1 cellular context compared by ENCODE assay signal in genomic region chr2:165467921-165468320, GRCh38.
TF ChIP-seq lines count a peak whose summit lies in the region.

No MANE protein-coding gene starts in this region.

TF ChIP-seq in GM23338, 12 proteins besides CTCF, POLR2A, EP300 and RAD21 (continued from another document):
- TF ChIP-seq REST (IDR thresholded peaks at IDR 0.05; ENCODE audit: unreplicated experiment) (no peak), STAT1 (IDR thresholded peaks at IDR 0.05; ENCODE audit: unreplicated experiment) (no peak), ZNF114 (CRISPR knock-in tag; IDR thresholded peaks at IDR 0.05) (no peak), EZH2phosphoT487 (IDR thresholded peaks at IDR 0.05; ENCODE audit: unreplicated experiment) (no peak), ZNF462 (CRISPR knock-in tag; IDR thresholded peaks at IDR 0.05) (no peak)
